18 cellular contexts compared by ENCODE assay signal in the genomic region with DNA sequence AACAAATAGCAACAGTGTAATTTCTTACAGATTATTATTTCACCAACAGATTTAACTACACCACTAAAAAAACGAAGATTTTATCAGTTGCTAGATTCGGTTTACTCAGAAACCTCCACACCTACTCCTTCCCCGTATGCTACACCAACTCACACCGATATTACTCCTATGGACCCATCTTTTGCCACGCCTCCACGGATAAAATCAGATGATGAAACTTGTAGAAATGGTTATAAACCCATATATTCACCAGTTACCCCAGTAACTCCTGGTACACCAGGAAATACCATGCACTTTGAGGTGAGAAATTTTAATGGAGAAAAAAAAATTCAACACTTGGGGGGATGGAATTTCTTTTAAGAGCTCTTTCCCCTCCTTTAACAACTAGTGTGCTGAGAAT.
DNase-seq lines count a peak whose midpoint lies in the region; ATAC-seq and TF ChIP-seq lines count a peak whose summit lies in the region.
"Had no signal": no experiment of that assay in that cellular context is flagged by ENCODE, and none has a peak within 500 bp of the region (broad histone marks: within the 10 kb centered on the region; RNA-seq: fewer than 3 reads in every experiment).

No MANE protein-coding gene starts in this region.

- ATAC-seq in activated T-cell treated with anti-CD3 and anti-CD28 coated beads, Interleukin-2, amount 50 U/mL, for 72 hours (replicated peaks in 1 of 2), result peak; percentile 61 to 84
- no peak for ATAC-seq in T-cell (replicated peaks in 1 of 4)
- ATAC-seq in GM18517 (IDR thresholded peaks at IDR 0.05; ENCODE audit: unreplicated experiment), result no peak
- no peak for ATAC-seq in GM18868 (IDR thresholded peaks at IDR 0.05; ENCODE audit: unreplicated experiment)
- no peak for ATAC-seq in HG03457 (IDR thresholded peaks at IDR 0.05; ENCODE audit: unreplicated experiment)
- ATAC-seq: GM23338 had no signal

- H3K27ac Mint-ChIP-seq in activated T-cell treated with anti-CD3 and anti-CD28 coated beads, Interleukin-2, amount 50 U/mL, for 72 hours, result peak overlapping the region; percentile 95
- H3K27ac Mint-ChIP-seq in T-cell, result peak overlapping the region; percentile 69 to 86
- H3K27ac Mint-ChIP-seq in progenitor cell of endocrine pancreas, result peak overlapping the region; percentile 83
- H3K27ac Mint-ChIP-seq: GM23338 had no signal

- CTCF ChIA-PET in T-cell (lab: Charles Lee), result no interaction called here

- no peak overlapping the region for H3K4me3 ChIP-seq in dorsolateral prefrontal cortex
- H3K4me3 ChIP-seq: GM23338, hepatocyte, PC-9, SJSA1, spleen, transverse colon had no signal

- DNase-seq in activated T-cell treated with anti-CD3 and anti-CD28 coated beads, Interleukin-2, amount 50 U/mL, for 72 hours, result peak in 1 of 2 donors; percentile 40
- no peak for DNase-seq in activated T-cell treated with anti-CD3 and anti-CD28 coated beads, Interleukin-2, amount 50 U/mL, for 48 hours
- no peak for DNase-seq in T-cell
- DNase-seq in dorsolateral prefrontal cortex, result no peak
- no peak for DNase-seq in progenitor cell of endocrine pancreas (ENCODE audit: low spot score, unreplicated experiment)
- DNase-seq: DMS79 treated with DMSO at 0.1 percent for 48 hours, NCI-H146, NCI-H774, PC-9, spleen, T1000, transverse colon had no signal

- H3K27ac ChIP-seq in dorsolateral prefrontal cortex, result peak overlapping the region in 35 of 59 donors; percentile 2 to 86 (median 39)
- H3K27ac ChIP-seq: hepatocyte, PC-9, SJSA1, spleen had no signal

- POLR2A ChIA-PET in T-cell (lab: Charles Lee), result interaction anchor here in 1 of 2 donors (0.5 kb wide), 1 partner anchor 80 kb away, joined by 4 read pairs; no protein-coding TSS in a partner anchor

- peak overlapping the region in 1 of 2 donors; percentile 59 for H3K4me3 Mint-ChIP-seq in activated T-cell treated with anti-CD3 and anti-CD28 coated beads, Interleukin-2, amount 50 U/mL, for 72 hours
- no peak overlapping the region for H3K4me3 Mint-ChIP-seq in T-cell
- no peak overlapping the region for H3K4me3 Mint-ChIP-seq in progenitor cell of endocrine pancreas (ENCODE audit: low read depth)
- H3K4me3 Mint-ChIP-seq: GM23338 had no signal

- intact Hi-C loops in dorsolateral prefrontal cortex (cut with DNase I), result loop anchor here (10.0 kb wide), 2 partner anchors 92 to 122 kb away; partner anchors contain the start of gene KMT2E (in 1 of the 2)

- TF ChIP-seq CTCF in dorsolateral prefrontal cortex (IDR thresholded peaks at IDR 0.05 in 54 of 56, conservative IDR thresholded peaks at IDR 0.05 in 2 of 56; ENCODE audit: low read depth in 1 of 56, partially characterized antibody in 56 of 56) (no peak), progenitor cell of endocrine pancreas (IDR thresholded peaks at IDR 0.05; ENCODE audit: unreplicated experiment) (no peak)

- H3K4me1 Mint-ChIP-seq in activated T-cell treated with anti-CD3 and anti-CD28 coated beads, Interleukin-2, amount 50 U/mL, for 72 hours (ENCODE audit: low read depth), result peaks cover 14% of the 10 kb centered on the region
- peaks cover 4 to 24% (median 8%) of the 10 kb centered on the region in 3 donors for H3K4me1 Mint-ChIP-seq in T-cell
- peaks cover 5% of the 10 kb centered on the region for H3K4me1 Mint-ChIP-seq in progenitor cell of endocrine pancreas (ENCODE audit: low read depth)
- H3K4me1 Mint-ChIP-seq: GM23338 had no signal

- no peaks in the 10 kb centered on the region for H3K27me3 Mint-ChIP-seq in activated T-cell treated with anti-CD3 and anti-CD28 coated beads, Interleukin-2, amount 50 U/mL, for 72 hours (ENCODE audit: low read depth)
- H3K27me3 Mint-ChIP-seq in T-cell (no peaks in the 10 kb centered on the region), progenitor cell of endocrine pancreas (no peaks in the 10 kb centered on the region)

- H3K36me3 Mint-ChIP-seq in activated T-cell treated with anti-CD3 and anti-CD28 coated beads, Interleukin-2, amount 50 U/mL, for 72 hours (ENCODE audit: insufficient read depth in 2 of 2), result peaks cover 11 to 44% of the 10 kb centered on the region in 2 donors
- H3K36me3 Mint-ChIP-seq in T-cell, result peaks cover 60% of the 10 kb centered on the region
- H3K36me3 Mint-ChIP-seq in progenitor cell of endocrine pancreas (ENCODE audit: insufficient read depth), result peaks cover 32% of the 10 kb centered on the region

- no peaks in the 10 kb centered on the region for H3K9me3 Mint-ChIP-seq in activated T-cell treated with anti-CD3 and anti-CD28 coated beads, Interleukin-2, amount 50 U/mL, for 72 hours
- H3K9me3 Mint-ChIP-seq in T-cell (no peaks in the 10 kb centered on the region), progenitor cell of endocrine pancreas (ENCODE audit: low read depth) (no peaks in the 10 kb centered on the region)
- H3K9me3 Mint-ChIP-seq: GM23338 had no signal

- H3K27me3 ChIP-seq in dorsolateral prefrontal cortex, result no peaks in the 10 kb centered on the region
- H3K27me3 ChIP-seq: hepatocyte, SJSA1, spleen, transverse colon had no signal

Comparison
In these comparisons a context has a peak if more than half of its experiments do, and no peak if none do; other contexts are left out.
1. ATAC-seq: peak in activated T-cell treated with anti-CD3 and anti-CD28 coated beads, Interleukin-2, amount 50 U/mL, for 72 hours (2 of 2); none in T-cell (0 of 4), GM18517 (single experiment), GM18868 (single experiment) and HG03457 (single experiment).
2. Peak in every context shown above with its lines, with median percentiles within 50 percentile points of each other: H3K27ac Mint-ChIP-seq.